In the genomic region with DNA sequence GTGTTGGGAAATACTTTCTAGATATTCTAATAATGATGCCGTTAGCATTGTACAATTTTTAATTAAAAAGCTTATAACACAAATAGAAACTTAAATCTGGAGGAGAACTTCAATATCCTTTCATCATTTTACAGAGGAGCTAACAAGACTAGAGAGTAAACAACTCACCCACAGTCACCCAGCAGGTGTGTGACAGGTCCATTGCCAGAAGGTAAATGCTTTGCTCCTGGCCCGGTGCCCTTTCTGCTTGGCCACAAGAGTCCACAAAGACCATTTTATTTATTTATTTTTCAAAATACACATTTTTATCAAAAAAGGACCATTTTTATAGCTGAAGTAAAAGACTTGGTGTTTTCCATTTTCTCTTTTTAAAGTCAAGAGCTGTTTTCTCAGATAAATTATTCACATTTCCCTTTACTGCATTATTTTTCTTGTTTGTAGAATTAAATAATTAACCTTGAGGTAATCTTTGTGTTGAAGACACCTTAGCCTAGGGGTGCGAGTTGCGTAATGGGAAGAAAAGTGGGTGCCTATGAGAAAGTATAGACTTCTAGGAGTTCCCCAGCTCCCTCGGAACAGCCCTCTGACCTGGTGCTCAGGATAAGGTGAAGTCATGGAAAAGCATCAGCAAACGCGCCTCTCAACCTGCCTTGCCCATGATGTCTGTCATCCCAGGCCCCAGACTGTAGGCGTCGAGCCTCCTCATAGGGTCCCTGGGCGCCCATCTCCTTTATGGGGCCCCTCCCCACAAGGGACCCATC, we compare ENCODE assay signal across 18 cellular contexts. TPM values are rescaled to one million over a fixed set of nuclear protein-coding genes. Genes with fewer than 3 reads are reported as not detected.
DNase-seq lines count a peak whose midpoint lies in the region; ATAC-seq and TF ChIP-seq lines count a peak whose summit lies in the region.
"Had no signal": no experiment of that assay in that cellular context is flagged by ENCODE, and none has a peak within 500 bp of the region (broad histone marks: within the 10 kb centered on the region; RNA-seq: fewer than 3 reads in every experiment).

No MANE protein-coding gene starts in this region.

- H3K9me3 ChIP-seq in WERI-Rb-1 (ENCODE audit: severe bottlenecking), result no peaks in the 10 kb centered on the region

- peak; percentile 62 for ATAC-seq in left lobe of liver

- DNase-seq in DMS53 (lab: John Stamatoyannopoulos, UW) (peak; percentile 95), NCI-H1092 treated with DMSO at 0.1 percent for 48 hours (lab: John Stamatoyannopoulos, UW) (peak; percentile 86), NCI-H510A treated with DMSO at 0.1 percent for 48 hours (lab: John Stamatoyannopoulos, UW) (peak; percentile 66), left lobe of liver (ENCODE audit: low spot score) (no peak), DMS 273 (lab: John Stamatoyannopoulos, UW; ENCODE audit: unreplicated experiment) (no peak), GM19238 (ENCODE audit: insufficient read length, low spot score) (no peak), occipital lobe (lab: John Stamatoyannopoulos, UW) (no peak), WERI-Rb-1 (no peak)
- DNase-seq: amygdala; caudate nucleus; CD4-positive, CD25-positive, alpha-beta regulatory T cell; H9; Kasumi-1; NCI-H187 treated with DMSO at 0.1 percent for 48 hours; NCI-H526; SIG-M5; stimulated activated CD4-positive, alpha-beta T cell treated with anti-CD3 and anti-CD28 coated beads, Interleukin-4, amount 100 ng/mL, for 1 hour had no signal

- H3K27ac ChIP-seq in WERI-Rb-1, result no peak overlapping the region

- H3K4me3 ChIP-seq in WERI-Rb-1 (ENCODE audit: low read depth, low read length), result no peak overlapping the region
- H3K4me3 ChIP-seq: smooth muscle cell had no signal

- H3K36me3 ChIP-seq in WERI-Rb-1, result no peaks in the 10 kb centered on the region

- peaks cover 54% of the 10 kb centered on the region for H3K27me3 ChIP-seq in WERI-Rb-1 (ENCODE audit: insufficient read depth, low read depth, severe bottlenecking)

- no peak for TF ChIP-seq CTCF in WERI-Rb-1 (IDR thresholded peaks at IDR 0.05; ENCODE audit: low read depth, low read length)

RNA-seq across cellular contexts. Expression of a gene that starts 26.3 kb away (rescaled TPM):
- total RNA-seq in left lobe of liver, result 1.5 TPM
- total RNA-seq in occipital lobe, result 8.1 TPM

RNA-seq across cellular contexts. Expression of a gene that starts 26.7 kb away (rescaled TPM):
- total RNA-seq in left lobe of liver, result 1.2 TPM
- 0.94 TPM for total RNA-seq in occipital lobe

Comparison
In these comparisons a context has a peak if more than half of its experiments do, and no peak if none do; other contexts are left out.
1. DNase-seq: peak in DMS53 (single experiment), NCI-H1092 treated with DMSO at 0.1 percent for 48 hours (single experiment) and NCI-H510A treated with DMSO at 0.1 percent for 48 hours (single experiment); none in left lobe of liver (single experiment), DMS 273 (single experiment), GM19238 (single experiment), occipital lobe (single experiment) and WERI-Rb-1 (single experiment).